Comparison of ENCODE assay signal across 8 cellular contexts in genomic region chr19:10580979-10581631, GRCh38. TPM values are rescaled to one million over a fixed set of nuclear protein-coding genes. Genes with fewer than 3 reads are reported as not detected.
DNase-seq lines count a peak whose midpoint lies in the region; ATAC-seq and TF ChIP-seq lines count a peak whose summit lies in the region.

No MANE protein-coding gene starts in this region.

- H3K27me3 Mint-ChIP-seq in T-helper 2 cell treated with Interferon-gamma antibody and Interleukin-4, amounts not matched to agents 5 μg/mL and 100 μg/mL, for 36 hours (ENCODE audit: low read depth) = peaks cover 4% of the 10 kb centered on the region

- no peak for TF ChIP-seq EP300 in sigmoid colon (IDR thresholded peaks at IDR 0.05)

- H3K4me1 ChIP-seq in sigmoid colon = peaks cover 0 to 7% (median 3%) of the 10 kb centered on the region in 4 donors

- H3K27me3 ChIP-seq in sigmoid colon = peaks cover 0 to 6% (median 0%) of the 10 kb centered on the region in 3 donors

- H3K4me1 Mint-ChIP-seq in T-helper 2 cell treated with Interferon-gamma antibody and Interleukin-4, amounts not matched to agents 5 μg/mL and 100 μg/mL, for 36 hours (ENCODE audit: low read depth) = peaks cover 12% of the 10 kb centered on the region

- H3K36me3 Mint-ChIP-seq in T-helper 2 cell treated with Interferon-gamma antibody and Interleukin-4, amounts not matched to agents 5 μg/mL and 100 μg/mL, for 36 hours (ENCODE audit: low read depth) = no peaks in the 10 kb centered on the region

- H3K9me3 ChIP-seq in sigmoid colon = no peaks in the 10 kb centered on the region

- no peaks in the 10 kb centered on the region for H3K9me3 Mint-ChIP-seq in T-helper 2 cell treated with Interferon-gamma antibody and Interleukin-4, amounts not matched to agents 5 μg/mL and 100 μg/mL, for 36 hours

- H3K4me3 ChIP-seq in sigmoid colon = no peak overlapping the region

- 33 to 35% methylated on average over 31 of the region's 31 CpGs for WGBS in sigmoid colon, 2 donors

- TF ChIP-seq POLR2A in sigmoid colon (IDR thresholded peaks at IDR 0.05) = no peak

- ATAC-seq in HG03139 (IDR thresholded peaks at IDR 0.05; ENCODE audit: unreplicated experiment) = no peak

- peak; percentile 95 to 99 (median 99) for TF ChIP-seq CTCF in sigmoid colon (IDR thresholded peaks at IDR 0.05)

- H3K4me3 Mint-ChIP-seq in T-helper 2 cell treated with Interferon-gamma antibody and Interleukin-4, amounts not matched to agents 5 μg/mL and 100 μg/mL, for 36 hours = no peak overlapping the region

- H3K36me3 ChIP-seq in sigmoid colon = no peaks in the 10 kb centered on the region

- intact Hi-C loops in sigmoid colon (cut with DNase I) = loop anchor here (1.0 kb wide), 1 partner anchor 63 kb away; no protein-coding TSS in a partner anchor

- H3K27ac Mint-ChIP-seq in T-helper 2 cell treated with Interferon-gamma antibody and Interleukin-4, amounts not matched to agents 5 μg/mL and 100 μg/mL, for 36 hours = no peak overlapping the region

- H3K27ac ChIP-seq in sigmoid colon = no peak overlapping the region

- DNase-seq in DMS79 treated with DMSO at 0.1 percent for 48 hours (lab: John Stamatoyannopoulos, UW) = peak; percentile 9
- no peak for DNase-seq in DMS79 (lab: John Stamatoyannopoulos, UW)
- peak; percentile 79 for DNase-seq in NCI-H1694 treated with DMSO at 0.1 percent for 48 hours (lab: John Stamatoyannopoulos, UW)
- DNase-seq in T-helper 2 cell treated with Interferon-gamma antibody and Interleukin-4, amounts not matched to agents 5 μg/mL and 100 μg/mL, for 36 hours (ENCODE audit: low spot score) = peak; percentile 81
- DNase-seq in anterior cingulate cortex (lab: John Stamatoyannopoulos, UW) = peak in 56 of 58 donors; percentile 27 to 90 (median 73)
- peak; percentile 83 for DNase-seq in hepatic stellate cell (ENCODE audit: low spot score)
- DNase-seq in sigmoid colon = peak; percentile 93

RNA-seq across cellular contexts. Expression of gene AP1M2, which starts 6.0 kb away (rescaled TPM):
- 1 to 10 TPM in 2 of 4 donors, not detected in 2; 1.1 to 3.0 TPM for total RNA-seq in sigmoid colon
- 100 to 1,000 TPM in 2 of 3 donors, 10 to 100 TPM in 1; 95.8 to 178 (median 150) TPM for polyA plus RNA-seq in sigmoid colon

RNA-seq across cellular contexts. Expression of gene CDKN2D, which starts 12.3 kb away (rescaled TPM):
- 10 to 100 TPM in 3 of 4 donors, 1 to 10 TPM in 1; 7.5 to 14.9 (median 11.3) TPM for total RNA-seq in sigmoid colon
- 10 to 100 TPM; 17.4 to 28.2 (median 17.8) TPM for polyA plus RNA-seq in sigmoid colon

RNA-seq across cellular contexts. Expression of gene KRI1, which starts 15.3 kb away (rescaled TPM):
- 10 to 100 TPM; 13.6 to 21.1 (median 16.1) TPM for total RNA-seq in sigmoid colon
- polyA plus RNA-seq in sigmoid colon = 10 to 100 TPM in 2 of 3 donors, 1 to 10 TPM in 1; 7.2 to 28.9 (median 11.4) TPM

RNA-seq across cellular contexts. Expression of gene ATG4D, which starts 37.4 kb away (rescaled TPM):
- total RNA-seq in sigmoid colon = 10 to 100 TPM; 11.4 to 25.5 (median 16.7) TPM
- 10 to 100 TPM; 70.3 to 82.5 (median 77.5) TPM for polyA plus RNA-seq in sigmoid colon

RNA-seq across cellular contexts. Expression of gene SLC44A2, which starts 44.2 kb away (rescaled TPM):
- 10 to 100 TPM; 19.3 to 31.0 (median 25.3) TPM for total RNA-seq in sigmoid colon
- polyA plus RNA-seq in sigmoid colon = 10 to 100 TPM; 12.9 to 88.6 (median 23.4) TPM
